18 cellular contexts compared by ENCODE assay signal in the genomic region with DNA sequence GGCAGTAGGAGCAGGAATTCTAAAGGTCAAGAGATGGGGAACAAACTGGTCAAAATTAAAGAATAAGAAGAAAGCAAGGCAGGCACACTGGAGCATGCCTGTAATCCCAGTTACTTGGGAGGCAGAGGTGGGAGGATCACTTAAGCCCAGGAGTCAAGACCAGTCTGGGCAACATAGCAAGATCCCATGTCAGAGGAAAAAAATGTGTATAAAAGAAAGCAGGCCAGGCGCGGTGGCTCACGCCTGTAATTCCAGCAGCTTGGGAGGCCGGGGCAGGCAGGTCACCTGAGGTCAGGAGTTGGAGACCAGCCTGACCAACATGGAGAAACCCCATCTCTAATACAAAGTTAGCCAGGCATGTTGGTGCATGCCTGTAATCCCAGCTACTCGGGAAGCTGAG. TPM values are rescaled to one million over a fixed set of nuclear protein-coding genes. Genes with fewer than 3 reads are reported as not detected.
A peak's percentile ranks its signal among the peaks of the same experiment; 100 is the strongest.
DNase-seq lines count a peak whose midpoint lies in the region; ATAC-seq and TF ChIP-seq lines count a peak whose summit lies in the region.
"Had no signal": no experiment of that assay in that cellular context is flagged by ENCODE, and none has a peak within 500 bp of the region (broad histone marks: within the 10 kb centered on the region; RNA-seq: fewer than 3 reads in every experiment).

No MANE protein-coding gene starts in this region.

- no peak overlapping the region for H2BK12ac ChIP-seq in neuronal stem cell (ENCODE audit: low read length)

- H3K4me1 ChIP-seq in neuronal stem cell (ENCODE audit: control insufficient read depth in 2 of 2, insufficient read depth in 1 of 2, low read depth in 1 of 2, low read length in 2 of 2) (no peaks in the 10 kb centered on the region), upper lobe of right lung (no peaks in the 10 kb centered on the region)
- H3K4me1 ChIP-seq: HAP-1 had no signal

- H4K8ac ChIP-seq in neuronal stem cell (ENCODE audit: low read depth, low read length) = no peak overlapping the region

- peak overlapping the region; percentile 44 for H3K9ac ChIP-seq in neuronal stem cell (ENCODE audit: low read depth, low read length, poor library complexity)

- no peak overlapping the region for H2BK5ac ChIP-seq in neuronal stem cell (ENCODE audit: low read length)

- no peak overlapping the region for H3K4me3 Mint-ChIP-seq in activated CD4-positive, alpha-beta T cell treated with anti-CD3 and anti-CD28 coated beads for 36 hours
- H3K4me3 Mint-ChIP-seq in T-helper 17 cell = no peak overlapping the region
- H3K4me3 Mint-ChIP-seq: CD14-positive monocyte had no signal

- no peaks in the 10 kb centered on the region for H3K79me1 ChIP-seq in neuronal stem cell (ENCODE audit: low read depth, low read length)

- H3K14ac ChIP-seq in neuronal stem cell (ENCODE audit: low read length) = no peak overlapping the region

- H3K9me3 ChIP-seq in T-helper 17 cell (ENCODE audit: control insufficient read depth, low read length, poor library complexity, severe bottlenecking) (no peaks in the 10 kb centered on the region), neuronal stem cell (replicated peaks in 1 of 2; ENCODE audit: control insufficient read depth in 2 of 2, insufficient read depth in 1 of 2, low read depth in 1 of 2, low read length in 2 of 2) (peaks cover 0 to 8% of the 10 kb centered on the region in 2 donors), upper lobe of right lung (no peaks in the 10 kb centered on the region)
- H3K9me3 ChIP-seq: HAP-1 had no signal

- H3K36me3 ChIP-seq in neuronal stem cell (replicated peaks in 1 of 2; ENCODE audit: control insufficient read depth in 2 of 2, insufficient read depth in 2 of 2, low read length in 2 of 2) = peaks cover 0 to 2% of the 10 kb centered on the region in 2 donors
- H3K36me3 ChIP-seq in upper lobe of right lung = peaks cover 12% of the 10 kb centered on the region
- H3K36me3 ChIP-seq: HAP-1 had no signal

- H3K27ac Mint-ChIP-seq in activated CD4-positive, alpha-beta T cell treated with anti-CD3 and anti-CD28 coated beads for 36 hours = peak overlapping the region; percentile 65
- peak overlapping the region; percentile 0 for H3K27ac Mint-ChIP-seq in T-helper 17 cell

- no peak overlapping the region for H3K18ac ChIP-seq in neuronal stem cell (ENCODE audit: low read length)

- H3K4ac ChIP-seq in neuronal stem cell (ENCODE audit: low read length) = no peak overlapping the region

- POLR2A ChIA-PET in activated CD4-positive, alpha-beta T cell treated with anti-CD3 and anti-CD28 coated beads for 36 hours (lab: Charles Lee) = no interaction called here

- CTCF ChIA-PET in activated CD4-positive, alpha-beta T cell treated with anti-CD3 and anti-CD28 coated beads for 36 hours (lab: Charles Lee) = no interaction called here

- no peak overlapping the region for H3K4me2 ChIP-seq in neuronal stem cell (ENCODE audit: insufficient read depth, low read length, poor library complexity, severe bottlenecking)

- H3K36me3 Mint-ChIP-seq in activated CD4-positive, alpha-beta T cell treated with anti-CD3 and anti-CD28 coated beads for 36 hours (ENCODE audit: low read depth) = peaks cover 11% of the 10 kb centered on the region
- H3K36me3 Mint-ChIP-seq in T-helper 17 cell (ENCODE audit: low read depth) = no peaks in the 10 kb centered on the region

- no peaks in the 10 kb centered on the region for H3K27me3 Mint-ChIP-seq in activated CD4-positive, alpha-beta T cell treated with anti-CD3 and anti-CD28 coated beads for 36 hours
- no peaks in the 10 kb centered on the region for H3K27me3 Mint-ChIP-seq in T-helper 17 cell

- no peak overlapping the region for H2BK120ac ChIP-seq in neuronal stem cell (ENCODE audit: low read depth, low read length)

- no peak for ATAC-seq in activated CD4-positive, alpha-beta T cell treated with anti-CD3 and anti-CD28 coated beads for 36 hours
- ATAC-seq in T-helper 17 cell (no peak), upper lobe of right lung (no peak)
- ATAC-seq: GM12878, SK-N-SH treated with all-trans-retinoic acid at 6 μM for 48 hours had no signal

- H3K27me3 ChIP-seq in neuronal stem cell (ENCODE audit: control insufficient read depth in 3 of 3, insufficient read depth in 3 of 3, low read depth in 1 of 3, low read length in 3 of 3) = no peaks in the 10 kb centered on the region
- no peaks in the 10 kb centered on the region for H3K27me3 ChIP-seq in upper lobe of right lung

- no peak overlapping the region for H2AK5ac ChIP-seq in neuronal stem cell (ENCODE audit: low read depth, low read length)

- H3K23ac ChIP-seq in neuronal stem cell (ENCODE audit: low read depth, low read length, poor library complexity) = no peak overlapping the region

- WGBS in neuronal stem cell (ENCODE audit: extremely low coverage in 2 of 2, insufficient read length in 2 of 2, insufficient replicate concordance in 1 of 2), 2 donors = no CpG with 5 or more reads among the region's 5 CpGs

- no peaks in the 10 kb centered on the region for H3K9me3 Mint-ChIP-seq in activated CD4-positive, alpha-beta T cell treated with anti-CD3 and anti-CD28 coated beads for 36 hours (ENCODE audit: low read depth)
- H3K9me3 Mint-ChIP-seq: CD14-positive monocyte had no signal

- H3K4me3 ChIP-seq in neuronal stem cell (ENCODE audit: low read length in 2 of 2) (no peak overlapping the region), upper lobe of right lung (no peak overlapping the region)
- H3K4me3 ChIP-seq: GM12878, HAP-1 had no signal

- DNase-seq in activated CD4-positive, alpha-beta T cell treated with anti-CD3 and anti-CD28 coated beads for 36 hours = no peak
- no peak for DNase-seq in activated CD4-positive, alpha-beta T cell treated with anti-CD3 and anti-CD28 coated beads, Interleukin-2, amount 50 U/mL, for 4 hours
- DNase-seq in EH (ENCODE audit: low read depth) (peak; percentile 16), T-helper 17 cell (no peak), neuronal stem cell (ENCODE audit: low spot score) (no peak), DMS79 (lab: John Stamatoyannopoulos, UW) (no peak), NCI-H2171 treated with DMSO at 0.1 percent for 48 hours (lab: John Stamatoyannopoulos, UW) (no peak), upper lobe of right lung (no peak)
- DNase-seq: EL; NCI-H1105; NCI-H2081 treated with DMSO at 0.1 percent for 48 hours; NK-92 treated with Interleukin-12 subunit alpha and Interleukin-12 subunit beta, amount 100 ng/mL, for 24 hours; SHP77 treated with DMSO at 0.1 percent for 48 hours had no signal

- intact Hi-C loops in activated CD4-positive, alpha-beta T cell treated with anti-CD3 and anti-CD28 coated beads for 36 hours (cut with DNase I, micrococcal nuclease) = no loop called here
- intact Hi-C loops in upper lobe of right lung (cut with DNase I) = no loop called here

- H2BK15ac ChIP-seq in neuronal stem cell (ENCODE audit: low read length) = no peak overlapping the region

- H3K27ac ChIP-seq in neuronal stem cell (replicated peaks; ENCODE audit: low read length) = no peak overlapping the region
- H3K27ac ChIP-seq in upper lobe of right lung = no peak overlapping the region
- H3K27ac ChIP-seq: 22Rv1 had no signal

- no peak overlapping the region for H4K91ac ChIP-seq in neuronal stem cell (ENCODE audit: low read depth, low read length, poor library complexity)

- TF ChIP-seq CTCF in upper lobe of right lung (IDR thresholded peaks at IDR 0.05) = no peak

- no peaks in the 10 kb centered on the region for H3K4me1 Mint-ChIP-seq in activated CD4-positive, alpha-beta T cell treated with anti-CD3 and anti-CD28 coated beads for 36 hours
- H3K4me1 Mint-ChIP-seq in T-helper 17 cell = peaks cover 8% of the 10 kb centered on the region
- H3K4me1 Mint-ChIP-seq: CD14-positive monocyte had no signal

- no peak overlapping the region for H2AFZ ChIP-seq in neuronal stem cell (ENCODE audit: low read length)

RNA-seq across cellular contexts. Expression of a gene that starts 43.9 kb away (rescaled TPM):
- 100 to 1,000 TPM; 197 to 231 TPM for total RNA-seq in activated CD4-positive, alpha-beta T cell treated with anti-CD3 and anti-CD28 coated beads for 36 hours
- total RNA-seq in T-helper 17 cell (100 to 1,000 TPM; 259 to 269 TPM), upper lobe of right lung (133 TPM)
- polyA plus RNA-seq in neuronal stem cell (2013, experiment 1 of 2) = 181 TPM
- polyA plus RNA-seq in neuronal stem cell (2013, experiment 2 of 2) = 177 TPM

RNA-seq across cellular contexts. Expression of a gene that starts 50.4 kb away (rescaled TPM):
- 100 to 1,000 TPM; 109 to 135 TPM for total RNA-seq in activated CD4-positive, alpha-beta T cell treated with anti-CD3 and anti-CD28 coated beads for 36 hours
- total RNA-seq in T-helper 17 cell (10 to 100 TPM; 66.1 to 81.7 TPM), upper lobe of right lung (62.8 TPM)
- polyA plus RNA-seq in neuronal stem cell (2013, experiment 1 of 2) = 111 TPM
- 121 TPM for polyA plus RNA-seq in neuronal stem cell (2013, experiment 2 of 2)

RNA-seq across cellular contexts. Expression of a gene that starts 51.9 kb away (rescaled TPM):
- total RNA-seq in activated CD4-positive, alpha-beta T cell treated with anti-CD3 and anti-CD28 coated beads for 36 hours = 10 to 100 TPM; 21.9 to 34.0 TPM
- total RNA-seq in T-helper 17 cell = 10 to 100 TPM; 11.6 to 11.8 TPM
- polyA plus RNA-seq in neuronal stem cell (2013, experiment 1 of 2) = 47.7 TPM
- 47.1 TPM for polyA plus RNA-seq in neuronal stem cell (2013, experiment 2 of 2)
- 14.2 TPM for total RNA-seq in upper lobe of right lung
